Comparison of ENCODE assay signal across 8 cellular contexts in genomic region chr2:69082430-69082997, GRCh38.
DNase-seq lines count a peak whose midpoint lies in the region; ATAC-seq, FAIRE-seq and TF ChIP-seq lines count a peak whose summit lies in the region.

No MANE protein-coding gene starts in this region.

- intact Hi-C loops in adrenal gland (cut with DNase I) (no loop called here), kidney (cut with DNase I) (no loop called here)

- DNase-seq in SIG-M5 treated with dmso at 0.1 percent for 504 hours (lab: John Stamatoyannopoulos, UW; ENCODE audit: unreplicated experiment) (peak; percentile 9), SIG-M5 (lab: John Stamatoyannopoulos, UW) (no peak), adrenal gland (peak; percentile 63 to 92 (median 88)), kidney (peak; percentile 85), NCI-H446 (lab: John Stamatoyannopoulos, UW) (no peak)

- H3K9me3 ChIP-seq in adrenal gland (replicated peaks in 1 of 3) (no peaks in the 10 kb centered on the region), kidney (ENCODE audit: control insufficient read depth in 1 of 2, low read length in 2 of 2) (no peaks in the 10 kb centered on the region)

- no peak for FAIRE-seq in kidney (lab: Jason Lieb, UNC)

- H3K4me3 ChIP-seq in adrenal gland (no peak overlapping the region), kidney (ENCODE audit: low read length in 2 of 2) (no peak overlapping the region), urinary bladder (ENCODE audit: low read depth, low read length) (no peak overlapping the region)

- H3K27ac ChIP-seq in adrenal gland: peak overlapping the region in 4 of 5 donors; percentile 61 to 83 (median 78)
- peak overlapping the region in 1 of 2 donors; percentile 48 for H3K27ac ChIP-seq in kidney (ENCODE audit: low read depth in 2 of 2, low read length in 2 of 2)
- peak overlapping the region; percentile 42 for H3K27ac ChIP-seq in urinary bladder (ENCODE audit: low read depth)

- WGBS in adrenal gland, 4 donors: 18 to 29% (median 22%) methylated on average over 7 to 9 of the region's 9 CpGs
- 20% methylated on average over 9 of the region's 9 CpGs for WGBS in urinary bladder

- H3K4me1 ChIP-seq in adrenal gland (replicated peaks in 1 of 2): peaks cover 20 to 53% of the 10 kb centered on the region in 2 donors
- peaks cover 9 to 11% of the 10 kb centered on the region in 2 donors for H3K4me1 ChIP-seq in kidney (ENCODE audit: control insufficient read depth in 1 of 2, insufficient read depth in 1 of 2, low read depth in 1 of 2, low read length in 2 of 2)
- peaks cover 1% of the 10 kb centered on the region for H3K4me1 ChIP-seq in urinary bladder (ENCODE audit: insufficient read depth)

- H3K36me3 ChIP-seq in adrenal gland (replicated peaks in 1 of 2): peaks cover 0 to 7% of the 10 kb centered on the region in 2 donors
- peaks cover 0 to 1% of the 10 kb centered on the region in 2 donors for H3K36me3 ChIP-seq in kidney (ENCODE audit: control insufficient read depth in 1 of 2, insufficient read depth in 2 of 2, low read length in 2 of 2)
- H3K36me3 ChIP-seq in urinary bladder (ENCODE audit: insufficient read depth): no peaks in the 10 kb centered on the region

- TF ChIP-seq CTCF in adrenal gland (IDR thresholded peaks at IDR 0.05): no peak
- no peak for TF ChIP-seq CTCF in kidney (IDR thresholded peaks at IDR 0.05; ENCODE audit: borderline replicate concordance, extremely low read depth, insufficient read depth)

- no peak for TF ChIP-seq POLR2A in adrenal gland (IDR thresholded peaks at IDR 0.05)

- H3K27me3 ChIP-seq in adrenal gland: no peaks in the 10 kb centered on the region

- ATAC-seq in GM21529 (IDR thresholded peaks at IDR 0.05; ENCODE audit: unreplicated experiment) (no peak), GM21528 (IDR thresholded peaks at IDR 0.05; ENCODE audit: low FRiP score, unreplicated experiment) (no peak)

- no peak overlapping the region for H3K9ac ChIP-seq in kidney (ENCODE audit: low read length in 2 of 2)

Comparison
In these comparisons a context has a peak if more than half of its experiments do, and no peak if none do; other contexts are left out.
1. DNase-seq: peak in SIG-M5 treated with dmso at 0.1 percent for 504 hours (single experiment), adrenal gland (7 of 7) and kidney (single experiment); none in SIG-M5 (single experiment) and NCI-H446 (0 of 2).